2 cellular contexts compared by ENCODE assay signal in the genomic region with DNA sequence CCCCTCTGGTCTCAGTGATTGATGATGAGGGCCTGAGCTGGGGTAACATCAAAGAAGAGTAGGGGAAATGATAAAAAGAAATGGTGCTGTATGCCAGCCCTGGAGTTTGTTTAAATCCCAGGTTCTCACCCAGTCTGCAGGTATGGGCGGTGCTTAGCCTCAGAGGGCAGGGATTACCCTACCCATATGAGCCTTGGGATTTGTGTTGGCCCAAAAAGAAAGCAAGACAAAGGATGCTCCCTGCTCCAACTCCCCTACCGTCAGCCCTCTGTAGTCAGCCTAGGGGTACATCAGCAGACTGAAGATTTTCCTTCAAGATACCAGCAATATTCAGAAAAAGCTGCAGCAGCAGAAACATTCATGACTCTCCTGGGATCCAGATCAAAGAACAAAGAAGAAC.
TF ChIP-seq lines count a peak whose summit lies in the region.

No MANE protein-coding gene starts in this region.

TF ChIP-seq in GM23338, 12 proteins besides CTCF, POLR2A, EP300 and RAD21 (continues in another document):
- TF ChIP-seq STAT1 (IDR thresholded peaks at IDR 0.05; ENCODE audit: unreplicated experiment) (no peak), EZH2 (IDR thresholded peaks at IDR 0.05; ENCODE audit: low read depth, unreplicated experiment) (no peak), CREB1 (CRISPR knock-in tag; IDR thresholded peaks at IDR 0.05; ENCODE audit: low read depth) (no peak), ZNF114 (CRISPR knock-in tag; IDR thresholded peaks at IDR 0.05) (no peak), ZNF331 (CRISPR knock-in tag; IDR thresholded peaks at IDR 0.05; ENCODE audit: low read depth) (no peak), NANOG (IDR thresholded peaks at IDR 0.05; ENCODE audit: borderline replicate concordance) (no peak), EZH2phosphoT487 (IDR thresholded peaks at IDR 0.05; ENCODE audit: unreplicated experiment) (no peak), JUNB (IDR thresholded peaks at IDR 0.05; ENCODE audit: unreplicated experiment) (no peak), POLR2AphosphoS5 (IDR thresholded peaks at IDR 0.05; ENCODE audit: low read depth) (no peak)
- TF ChIP-seq, protein P1, sequence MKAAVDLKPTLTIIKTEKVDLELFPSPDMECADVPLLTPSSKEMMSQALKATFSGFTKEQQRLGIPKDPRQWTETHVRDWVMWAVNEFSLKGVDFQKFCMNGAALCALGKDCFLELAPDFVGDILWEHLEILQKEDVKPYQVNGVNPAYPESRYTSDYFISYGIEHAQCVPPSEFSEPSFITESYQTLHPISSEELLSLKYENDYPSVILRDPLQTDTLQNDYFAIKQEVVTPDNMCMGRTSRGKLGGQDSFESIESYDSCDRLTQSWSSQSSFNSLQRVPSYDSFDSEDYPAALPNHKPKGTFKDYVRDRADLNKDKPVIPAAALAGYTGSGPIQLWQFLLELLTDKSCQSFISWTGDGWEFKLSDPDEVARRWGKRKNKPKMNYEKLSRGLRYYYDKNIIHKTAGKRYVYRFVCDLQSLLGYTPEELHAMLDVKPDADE (IDR thresholded peaks at IDR 0.05): no peak
- TF ChIP-seq, protein P2, sequence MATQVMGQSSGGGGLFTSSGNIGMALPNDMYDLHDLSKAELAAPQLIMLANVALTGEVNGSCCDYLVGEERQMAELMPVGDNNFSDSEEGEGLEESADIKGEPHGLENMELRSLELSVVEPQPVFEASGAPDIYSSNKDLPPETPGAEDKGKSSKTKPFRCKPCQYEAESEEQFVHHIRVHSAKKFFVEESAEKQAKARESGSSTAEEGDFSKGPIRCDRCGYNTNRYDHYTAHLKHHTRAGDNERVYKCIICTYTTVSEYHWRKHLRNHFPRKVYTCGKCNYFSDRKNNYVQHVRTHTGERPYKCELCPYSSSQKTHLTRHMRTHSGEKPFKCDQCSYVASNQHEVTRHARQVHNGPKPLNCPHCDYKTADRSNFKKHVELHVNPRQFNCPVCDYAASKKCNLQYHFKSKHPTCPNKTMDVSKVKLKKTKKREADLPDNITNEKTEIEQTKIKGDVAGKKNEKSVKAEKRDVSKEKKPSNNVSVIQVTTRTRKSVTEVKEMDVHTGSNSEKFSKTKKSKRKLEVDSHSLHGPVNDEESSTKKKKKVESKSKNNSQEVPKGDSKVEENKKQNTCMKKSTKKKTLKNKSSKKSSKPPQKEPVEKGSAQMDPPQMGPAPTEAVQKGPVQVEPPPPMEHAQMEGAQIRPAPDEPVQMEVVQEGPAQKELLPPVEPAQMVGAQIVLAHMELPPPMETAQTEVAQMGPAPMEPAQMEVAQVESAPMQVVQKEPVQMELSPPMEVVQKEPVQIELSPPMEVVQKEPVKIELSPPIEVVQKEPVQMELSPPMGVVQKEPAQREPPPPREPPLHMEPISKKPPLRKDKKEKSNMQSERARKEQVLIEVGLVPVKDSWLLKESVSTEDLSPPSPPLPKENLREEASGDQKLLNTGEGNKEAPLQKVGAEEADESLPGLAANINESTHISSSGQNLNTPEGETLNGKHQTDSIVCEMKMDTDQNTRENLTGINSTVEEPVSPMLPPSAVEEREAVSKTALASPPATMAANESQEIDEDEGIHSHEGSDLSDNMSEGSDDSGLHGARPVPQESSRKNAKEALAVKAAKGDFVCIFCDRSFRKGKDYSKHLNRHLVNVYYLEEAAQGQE (IDR thresholded peaks at IDR 0.05; ENCODE audit: unreplicated experiment): no peak

TF ChIP-seq in H1, 55 proteins besides CTCF, POLR2A, EP300 and RAD21:
- no peak for TF ChIP-seq SUZ12 (IDR thresholded peaks at IDR 0.05; ENCODE audit: low read length)
